In genomic region chr1:168871531-168871930, GRCh38 we compare ENCODE assay signal across 22 cellular contexts.
"Had no signal": no experiment of that assay in that cellular context is flagged by ENCODE, and none has a peak within 500 bp of the region (broad histone marks: within the 10 kb centered on the region; RNA-seq: fewer than 3 reads in every experiment).

No MANE protein-coding gene starts in this region.

- DNase-seq: colonic mucosa; cortex of kidney; dermis blood vessel endothelial cell; dorsolateral prefrontal cortex; effector CD4-positive, alpha-beta T cell; effector CD8-positive, alpha-beta T cell; effector memory CD4-positive, alpha-beta T cell; effector memory CD8-positive, alpha-beta T cell; endodermal cell; erythroblast; esophagus squamous epithelium; foreskin fibroblast; foreskin keratinocyte; gastrocnemius medialis; glutamatergic neuron; head of caudate nucleus; heart left ventricle; heart right ventricle had no signal

- H3K27me3 ChIP-seq: colonic mucosa, dorsolateral prefrontal cortex, esophagus muscularis mucosa, esophagus squamous epithelium, foreskin keratinocyte, gastrocnemius medialis, gastroesophageal sphincter, heart left ventricle, heart right ventricle, hepatocyte had no signal

- H3K36me3 ChIP-seq: colonic mucosa, esophagus muscularis mucosa, esophagus squamous epithelium, gastrocnemius medialis, gastroesophageal sphincter, heart left ventricle, heart right ventricle had no signal

- H3K4me1 ChIP-seq: colonic mucosa, esophagus squamous epithelium, foreskin keratinocyte had no signal

- H3K4me3 ChIP-seq: colonic mucosa, coronary artery, dorsolateral prefrontal cortex, esophagus muscularis mucosa, esophagus squamous epithelium, gastrocnemius medialis, gastroesophageal sphincter, heart left ventricle, heart right ventricle, hepatocyte had no signal

- H3K9me3 ChIP-seq: colonic mucosa, esophagus muscularis mucosa, gastrocnemius medialis, gastroesophageal sphincter had no signal
